ENCODE assay signal across 30 cellular contexts in the genomic region with DNA sequence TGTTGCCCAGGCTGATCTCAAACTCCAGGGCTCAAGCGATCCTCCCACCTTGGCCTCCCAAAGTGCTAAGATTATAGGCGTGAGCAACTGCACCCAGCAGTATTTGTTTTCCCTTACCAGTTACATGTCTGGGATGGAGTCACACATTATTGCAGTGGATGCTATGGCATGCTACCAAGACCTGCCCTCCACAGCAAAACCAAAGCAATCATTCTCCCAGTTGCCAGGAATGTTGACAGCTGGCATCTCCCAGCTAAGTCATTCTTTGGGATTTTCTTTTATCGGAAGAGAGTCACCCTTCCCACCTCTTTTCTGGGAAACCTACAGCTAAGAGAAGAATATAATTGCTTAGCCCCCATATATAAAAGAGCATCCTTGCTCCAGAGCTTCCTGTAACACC. TPM values are rescaled to one million over a fixed set of nuclear protein-coding genes. Genes with fewer than 3 reads are reported as not detected.
"Had no signal": no experiment of that assay in that cellular context is flagged by ENCODE, and none has a peak within 500 bp of the region (broad histone marks: within the 10 kb centered on the region; RNA-seq: fewer than 3 reads in every experiment).

No MANE protein-coding gene starts in this region.

- H3K9ac ChIP-seq: SK-N-SH had no signal

- ATAC-seq: activated CD8-positive, alpha-beta T cell treated with anti-CD3 and anti-CD28 coated beads for 36 hours; activated T-cell treated with anti-CD3 and anti-CD28 coated beads, Interleukin-2, amount 50 U/mL, for 72 hours; activated T-helper 17 cell treated with anti-CD3 and anti-CD28 coated beads, Interleukin-2, amount 50 U/mL, for 72 hours had no signal

- H3K27ac ChIP-seq: cardiac muscle cell, PC-9, SJCRH30 had no signal

- H3K9me3 ChIP-seq: SJCRH30, SK-N-SH had no signal

- H2AFZ ChIP-seq: PC-9 had no signal

- H3K4me1 ChIP-seq: SJCRH30 had no signal

- H3K4me3 ChIP-seq: cardiac muscle cell, PC-9, SJCRH30 had no signal

- H3K36me3 ChIP-seq: cardiac muscle cell, SJCRH30 had no signal

- DNase-seq: activated CD4-positive, alpha-beta T cell treated with anti-CD3 and anti-CD28 coated beads, Interleukin-2, amount 10 ng/mL, durations not matched to agents 24 days and 14 days; activated CD4-positive, alpha-beta T cell treated with anti-CD3 and anti-CD28 coated beads, Interleukin-2, amount 50 U/mL, for 4 hours; activated CD8-positive, alpha-beta T cell treated with anti-CD3 and anti-CD28 coated beads for 36 hours; activated effector memory CD4-positive, alpha-beta T cell treated with anti-CD3 and anti-CD28 coated beads, Interleukin-2, amount 50 U/mL, for 16 hours; activated naive CD4-positive, alpha-beta T cell; activated naive CD4-positive, alpha-beta T cell treated with anti-CD3 and anti-CD28 coated beads, Interleukin-2, amount 50 U/mL, for 16 hours; activated naive CD8-positive, alpha-beta T cell treated with anti-CD3 and anti-CD28 coated beads for 36 hours; activated T-cell treated with anti-CD3 and anti-CD28 coated beads, Interleukin-2, amount 50 U/mL, for 1 hour; activated T-cell treated with anti-CD3 and anti-CD28 coated beads, Interleukin-2, amount 50 U/mL, for 72 hours; amniotic stem cell; aorta; MM.1S; MV-4-11; NCI-H1092; NCI-H1417; NCI-H187; NCI-H2029 treated with DMSO at 0.1 percent for 48 hours; NCI-H2107; NCI-H2171; NCI-H510A; NCI-H526; NCI-H748 treated with DMSO at 0.1 percent for 48 hours; NK-92 treated with Interleukin-12 subunit alpha and Interleukin-12 subunit beta, amount 100 ng/mL, for 24 hours; PC-9; SHP77; SJCRH30; SK-N-SH had no signal

- H3K27me3 ChIP-seq: cardiac muscle cell, SJCRH30 had no signal

- H3K4me2 ChIP-seq: PC-9, SK-N-SH had no signal

RNA-seq across cellular contexts. Expression of a gene that starts 49.4 kb away (rescaled TPM):
- total RNA-seq: activated CD4-positive, alpha-beta T cell treated with anti-CD3 and anti-CD28 coated beads, Interleukin-2, amount 10 ng/mL, durations not matched to agents 24 days and 14 days; activated CD8-positive, alpha-beta memory T cell treated with anti-CD3 and anti-CD28 coated beads for 36 hours; activated CD8-positive, alpha-beta T cell treated with anti-CD3 and anti-CD28 coated beads for 36 hours; activated naive CD8-positive, alpha-beta T cell treated with anti-CD3 and anti-CD28 coated beads for 36 hours; activated T-cell treated with anti-CD3 and anti-CD28 coated beads, Interleukin-2, amount 50 U/mL, for 72 hours; activated T-helper 17 cell treated with anti-CD3 and anti-CD28 coated beads, Interleukin-2, amount 50 U/mL, for 72 hours; aorta; cardiac muscle cell had no signal
